Comparison of ENCODE assay signal across 8 cellular contexts in the genomic region with DNA sequence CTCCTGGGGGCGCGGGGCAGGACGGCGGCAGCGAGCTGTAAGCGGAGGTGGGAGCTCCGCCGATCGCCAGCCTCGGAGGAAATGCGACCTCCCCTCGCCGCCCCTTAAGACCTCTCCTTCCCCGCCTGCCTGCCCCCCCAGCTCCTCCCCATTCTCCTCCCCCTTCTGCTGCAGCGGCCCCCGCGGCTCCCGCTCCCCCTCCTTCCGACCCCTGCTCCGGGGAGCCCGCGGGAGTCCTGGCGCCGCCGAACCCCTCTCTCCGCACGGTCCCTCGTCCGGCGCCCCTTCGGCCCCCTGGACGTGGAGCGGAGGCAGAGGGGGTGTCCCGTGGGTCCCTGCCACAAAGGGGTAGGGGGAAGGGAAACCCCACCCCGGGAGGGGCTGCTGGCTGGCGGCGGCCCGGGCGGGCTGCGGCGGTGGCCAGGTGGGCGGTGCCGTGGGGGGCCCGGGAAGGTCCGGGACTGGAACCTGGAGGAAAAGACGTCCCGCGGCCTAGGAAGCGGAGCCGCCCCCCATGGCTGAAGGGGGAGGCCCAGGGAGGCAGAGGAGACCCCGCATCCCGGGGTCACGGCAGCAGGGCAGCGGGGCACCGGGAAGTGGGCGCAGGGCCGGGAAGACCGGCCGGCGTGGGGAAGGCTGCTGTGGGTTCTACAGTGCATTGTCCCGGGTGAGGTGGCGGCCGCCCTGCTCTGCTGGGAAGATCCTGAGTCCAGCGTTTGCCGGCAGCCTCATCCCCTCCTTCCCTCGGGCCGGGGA. TPM values are rescaled to one million over a fixed set of nuclear protein-coding genes. Genes with fewer than 3 reads are reported as not detected.
DNase-seq lines count a peak whose midpoint lies in the region; ATAC-seq and TF ChIP-seq lines count a peak whose summit lies in the region.

A gene with protein sequence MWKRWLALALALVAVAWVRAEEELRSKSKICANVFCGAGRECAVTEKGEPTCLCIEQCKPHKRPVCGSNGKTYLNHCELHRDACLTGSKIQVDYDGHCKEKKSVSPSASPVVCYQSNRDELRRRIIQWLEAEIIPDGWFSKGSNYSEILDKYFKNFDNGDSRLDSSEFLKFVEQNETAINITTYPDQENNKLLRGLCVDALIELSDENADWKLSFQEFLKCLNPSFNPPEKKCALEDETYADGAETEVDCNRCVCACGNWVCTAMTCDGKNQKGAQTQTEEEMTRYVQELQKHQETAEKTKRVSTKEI (minus strand): TSS at position 79 of the 756 bp plus-strand sequence. CDS start 246 bp downstream, outside the sequence.

- DNase-seq in 8988T = peak; percentile 56
- peak; percentile 81 for DNase-seq in adipocyte (ENCODE audit: low read depth)
- DNase-seq in heart right ventricle = peak; percentile 73 to 74
- no peak for DNase-seq in NCI-H2029 (lab: John Stamatoyannopoulos, UW)

- WGBS in heart right ventricle, 2 donors = 3 to 5% methylated on average over 65 to 67 of the region's 67 CpGs

- TF ChIP-seq CTCF in HEK293 (tag by site-specific recombination; IDR thresholded peaks at IDR 0.05) = no peak
- no peak for TF ChIP-seq CTCF in heart right ventricle (IDR thresholded peaks at IDR 0.05)
- TF ChIP-seq CTCF in parathyroid adenoma (IDR thresholded peaks at IDR 0.05) = no peak

- H3K27me3 ChIP-seq in adipocyte (replicated peaks; ENCODE audit: control insufficient read depth, insufficient read depth, low read length) = no peaks in the 10 kb centered on the region
- peaks cover 0 to 38% (median 0%) of the 10 kb centered on the region in 7 donors for H3K27me3 ChIP-seq in heart right ventricle
- no peaks in the 10 kb centered on the region for H3K27me3 ChIP-seq in parathyroid adenoma (ENCODE audit: control insufficient read depth, insufficient read depth, low read length)

- ATAC-seq in heart right ventricle = peak; percentile 78 to 89 (median 84)
- ATAC-seq in HG03354 (IDR thresholded peaks at IDR 0.05; ENCODE audit: poor library complexity, severe bottlenecking, unreplicated experiment) = no peak
- ATAC-seq in GM19035 (IDR thresholded peaks at IDR 0.05; ENCODE audit: unreplicated experiment) = no peak

- H3K9ac ChIP-seq in adipocyte (ENCODE audit: low read length) (peak within 1 kb of the TSS; percentile 94), parathyroid adenoma (peak within 1 kb of the TSS; percentile 47)

- CTCF ChIA-PET in HEK293 (lab: Yijun Ruan, JAX) = interaction anchor here (0.7 kb wide), 2 partner anchors 197 to 1018 kb away, joined by 3 to 4 read pairs; no protein-coding TSS in a partner anchor

- H3K4me1 ChIP-seq in HEK293 (ENCODE audit: control insufficient read depth, insufficient read depth, low read length) = peaks cover 7% of the 10 kb centered on the region; the same call in 1 of the 2 replicates
- peaks cover 39% of the 10 kb centered on the region for H3K4me1 ChIP-seq in adipocyte (ENCODE audit: control insufficient read depth, insufficient read depth, low read length)
- peaks cover 6 to 44% (median 37%) of the 10 kb centered on the region in 9 donors for H3K4me1 ChIP-seq in heart right ventricle
- H3K4me1 ChIP-seq in parathyroid adenoma = peaks cover 3% of the 10 kb centered on the region

- H3K27ac ChIP-seq in HEK293 (ENCODE audit: extremely low read depth, low read depth, low read length) (peak within 1 kb of the TSS; percentile 85), heart right ventricle (peak within 1 kb of the TSS; percentile 86 to 99 (median 96)), parathyroid adenoma (peak within 1 kb of the TSS; percentile 26)

- POLR2A ChIA-PET in HEK293 (lab: Yijun Ruan, JAX) = interaction anchor here (0.7 to 1.1 kb wide), 7 partner anchors 9 to 357 kb away, joined by 3 to 7 read pairs (median 3); a partner anchor contains a TSS

- H3K9me3 ChIP-seq in HEK293 (ENCODE audit: control insufficient read depth, insufficient read depth, low read depth, low read length) (no peaks in the 10 kb centered on the region), adipocyte (ENCODE audit: control insufficient read depth, low read length) (no peaks in the 10 kb centered on the region), heart right ventricle (peaks cover 0 to 3% (median 0%) of the 10 kb centered on the region in 11 donors), parathyroid adenoma (ENCODE audit: control insufficient read depth, low read length) (no peaks in the 10 kb centered on the region)

- intact Hi-C loops in heart right ventricle (cut with DNase I) = loop anchor here in 5 of 10 donors (1.0 to 5.0 kb wide), 5 partner anchors 26 to 104 kb away; no protein-coding TSS in a partner anchor

- no peaks in the 10 kb centered on the region for H3K79me2 ChIP-seq in parathyroid adenoma

- H3K4me2 ChIP-seq in parathyroid adenoma (ENCODE audit: low read length) = peak within 1 kb of the TSS; percentile 71

- H3K4me3 ChIP-seq in HEK293 (ENCODE audit: low read depth, low read length) (peak within 1 kb of the TSS; percentile 79), adipocyte (ENCODE audit: low read length) (peak within 1 kb of the TSS; percentile 88), heart right ventricle (peak within 1 kb of the TSS; percentile 75 to 99 (median 92)), parathyroid adenoma (ENCODE audit: low read depth, low read length) (peak within 1 kb of the TSS; percentile 74)

- H2AFZ ChIP-seq in parathyroid adenoma = peak within 1 kb of the TSS; percentile 96

- peaks cover 0 to 17% of the 10 kb centered on the region in 2 experiments; a peak in 1 of 3 replicates for H3K36me3 ChIP-seq in HEK293 (ENCODE audit: control insufficient read depth in 2 of 2, insufficient read depth in 1 of 2, low read length in 2 of 2)
- peaks cover 22% of the 10 kb centered on the region for H3K36me3 ChIP-seq in adipocyte (ENCODE audit: control insufficient read depth, insufficient read depth, low read length, severe bottlenecking)
- peaks cover 0 to 13% (median 0%) of the 10 kb centered on the region in 9 donors for H3K36me3 ChIP-seq in heart right ventricle
- H3K36me3 ChIP-seq in parathyroid adenoma (ENCODE audit: control insufficient read depth, insufficient read depth, low read length) = no peaks in the 10 kb centered on the region

TF ChIP-seq in HEK293, 187 proteins besides CTCF, POLR2A, EP300 and RAD21 (continues in another document):
- TF ChIP-seq ZBTB1 (tag by site-specific recombination; IDR thresholded peaks at IDR 0.05) (no peak), IKZF3 (tag by site-specific recombination; IDR thresholded peaks at IDR 0.05) (peak; percentile 57), ZNF2 (tag by site-specific recombination; IDR thresholded peaks at IDR 0.05) (no peak), KLF16 (tag by site-specific recombination; IDR thresholded peaks at IDR 0.05) (peak; percentile 84), ZFHX2 (tag by site-specific recombination; conservative IDR thresholded peaks at IDR 0.05) (peak; percentile 79), ZNF341 (tag by site-specific recombination; IDR thresholded peaks at IDR 0.05; ENCODE audit: low read depth) (peak; percentile 47), GLI2 (tag by site-specific recombination; IDR thresholded peaks at IDR 0.05; ENCODE audit: borderline replicate concordance, low read depth) (no peak), ZBTB48 (tag by site-specific recombination; IDR thresholded peaks at IDR 0.05) (peak; percentile 52; the same call in 1 of the 2 replicates), KLF10 (tag by site-specific recombination; IDR thresholded peaks at IDR 0.05) (peak; percentile 42; the same call in 1 of the 2 replicates), KLF1 (tag by site-specific recombination; IDR thresholded peaks at IDR 0.05) (peak; percentile 20; the same call in 1 of the 2 replicates), SP3 (tag by site-specific recombination; IDR thresholded peaks at IDR 0.05) (peak; percentile 89), ZNF621 (tag by site-specific recombination; IDR thresholded peaks at IDR 0.05) (no peak), PRDM1 (tag by site-specific recombination; IDR thresholded peaks at IDR 0.05) (no peak), OSR2 (tag by site-specific recombination; IDR thresholded peaks at IDR 0.05) (peak; percentile 68; the same call in 1 of the 2 replicates), ZFP37 (tag by site-specific recombination; IDR thresholded peaks at IDR 0.05) (0 out of 2 replicates have a peak, but pooled peaks have one; percentile 33), ZNF335 (tag by site-specific recombination; conservative IDR thresholded peaks at IDR 0.05) (peak; percentile 81)
- TF ChIP-seq, protein P1, sequence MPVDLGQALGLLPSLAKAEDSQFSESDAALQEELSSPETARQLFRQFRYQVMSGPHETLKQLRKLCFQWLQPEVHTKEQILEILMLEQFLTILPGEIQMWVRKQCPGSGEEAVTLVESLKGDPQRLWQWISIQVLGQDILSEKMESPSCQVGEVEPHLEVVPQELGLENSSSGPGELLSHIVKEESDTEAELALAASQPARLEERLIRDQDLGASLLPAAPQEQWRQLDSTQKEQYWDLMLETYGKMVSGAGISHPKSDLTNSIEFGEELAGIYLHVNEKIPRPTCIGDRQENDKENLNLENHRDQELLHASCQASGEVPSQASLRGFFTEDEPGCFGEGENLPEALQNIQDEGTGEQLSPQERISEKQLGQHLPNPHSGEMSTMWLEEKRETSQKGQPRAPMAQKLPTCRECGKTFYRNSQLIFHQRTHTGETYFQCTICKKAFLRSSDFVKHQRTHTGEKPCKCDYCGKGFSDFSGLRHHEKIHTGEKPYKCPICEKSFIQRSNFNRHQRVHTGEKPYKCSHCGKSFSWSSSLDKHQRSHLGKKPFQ (tag by site-specific recombination; IDR thresholded peaks at IDR 0.05) = no peak
- TF ChIP-seq, protein P2, sequence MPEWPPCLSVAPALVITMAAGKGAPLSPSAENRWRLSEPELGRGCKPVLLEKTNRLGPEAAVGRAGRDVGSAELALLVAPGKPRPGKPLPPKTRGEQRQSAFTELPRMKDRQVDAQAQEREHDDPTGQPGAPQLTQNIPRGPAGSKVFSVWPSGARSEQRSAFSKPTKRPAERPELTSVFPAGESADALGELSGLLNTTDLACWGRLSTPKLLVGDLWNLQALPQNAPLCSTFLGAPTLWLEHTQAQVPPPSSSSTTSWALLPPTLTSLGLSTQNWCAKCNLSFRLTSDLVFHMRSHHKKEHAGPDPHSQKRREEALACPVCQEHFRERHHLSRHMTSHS (tag by site-specific recombination; IDR thresholded peaks at IDR 0.05) = no peak

RNA-seq across cellular contexts. Expression of the gene that starts here (rescaled TPM):
- total RNA-seq in heart right ventricle = 100 to 1,000 TPM; 100 to 346 (median 213) TPM
- polyA plus RNA-seq in heart right ventricle = 10 to 100 TPM; 54.4 to 88.5 TPM

Comparison
In these comparisons a context has a peak if more than half of its experiments do, and no peak if none do; other contexts are left out.
1. H3K27ac ChIP-seq: peak in every context shown above with its lines; median percentile 96 in heart right ventricle; 85 in HEK293; 26 in parathyroid adenoma.
2. ATAC-seq: peak in heart right ventricle (8 of 8); none in HG03354 (single experiment) and GM19035 (single experiment).
3. Peak in every context shown above with its lines, with median percentiles within 50 percentile points of each other: H3K4me3 ChIP-seq.